ENCODE assay signal across 8 cellular contexts in genomic region chr21:45820171-45821091, GRCh38.
DNase-seq lines count a peak whose midpoint lies in the region; ATAC-seq, FAIRE-seq and TF ChIP-seq lines count a peak whose summit lies in the region.

No MANE protein-coding gene starts in this region.

- no peak overlapping the region for H3K27ac ChIP-seq in caudate nucleus (ENCODE audit: low read depth, low read length)

- no peak for FAIRE-seq in H54 (lab: Jason Lieb, UNC)

- peak; percentile 30 to 36 for ATAC-seq in activated CD4-positive, CD25-positive, alpha-beta regulatory T cell treated with anti-CD3 and anti-CD28 coated beads, Interleukin-2, amount 50 U/mL, for 24 hours
- ATAC-seq in GM19035 (IDR thresholded peaks at IDR 0.05; ENCODE audit: unreplicated experiment): no peak

- no peak for TF ChIP-seq POLR2A in H54 (IDR thresholded peaks at IDR 0.05; ENCODE audit: low read depth, low read length)

- DNase-seq in AG08396 (ENCODE audit: low spot score) (peak; percentile 90), H54 (ENCODE audit: insufficient read length, low spot score) (peak; percentile 97), NCI-H460 (ENCODE audit: extremely low read depth, low read depth) (peak; percentile 71), caudate nucleus (lab: John Stamatoyannopoulos, UW) (peak in 57 of 61 donors; percentile 20 to 91 (median 55)), kidney glomerular epithelial cell (lab: John Stamatoyannopoulos, UW) (peak; percentile 54)
- peak; percentile 67 for DNase-seq in stimulated activated CD4-positive, alpha-beta T cell treated with anti-CD3 and anti-CD28 coated beads, Interleukin-2, amount 100 ng/mL, for 4 hours (ENCODE audit: low read depth)
